ENCODE assay signal across 29 cellular contexts in genomic region chr1:176512966-176513365, GRCh38.
"Had no signal": no experiment of that assay in that cellular context is flagged by ENCODE, and none has a peak within 500 bp of the region (broad histone marks: within the 10 kb centered on the region; RNA-seq: fewer than 3 reads in every experiment).

No MANE protein-coding gene starts in this region.

- H3K4me1 Mint-ChIP-seq: stimulated activated effector memory CD8-positive, alpha-beta T cell treated with anti-CD3 and anti-CD28 coated beads, Interleukin-12 subunit alpha, Interleukin-12 subunit beta, amount 100 ng/mL, for 72 hours; stimulated activated memory B cell treated with anti-CD40 and anti-IgM and Interleukin-4, amounts not matched to agents 10 μg/mL and 1 μg/mL and 100 μg/mL, for 72 hours; stimulated activated naive B cell treated with anti-CD40 and anti-IgM and Interleukin-4, amounts not matched to agents 10 μg/mL and 1 μg/mL and 100 μg/mL, for 72 hours; stimulated activated naive CD8-positive, alpha-beta T cell treated with anti-CD3 and anti-CD28 coated beads, Interleukin-15, amount 100 ng/mL, for 72 hours had no signal

- H3K4me1 ChIP-seq: stomach, suprapubic skin, testis, thyroid gland, tibial artery, tibial nerve, transverse colon, upper lobe of left lung, upper lobe of right lung, uterus, vagina had no signal

- H3K9me3 ChIP-seq: stomach, suprapubic skin, testis, thoracic aorta, thyroid gland, tibial artery, tibial nerve, transverse colon, upper lobe of left lung, upper lobe of right lung, uterus, vagina had no signal

- H3K27ac ChIP-seq: stomach, suprapubic skin, testis, thoracic aorta, thyroid gland, tibial artery, tibial nerve, transverse colon, upper lobe of left lung, upper lobe of right lung, uterus, vagina had no signal

- H3K27me3 Mint-ChIP-seq: stimulated activated memory B cell treated with anti-CD40 and anti-IgM and Interleukin-4, amounts not matched to agents 10 μg/mL and 1 μg/mL and 100 μg/mL, for 72 hours; stimulated activated naive CD8-positive, alpha-beta T cell treated with anti-CD3 and anti-CD28 coated beads, Interleukin-15, amount 100 ng/mL, for 72 hours; stimulated activated naive CD8-positive, alpha-beta T cell treated with anti-CD3 and anti-CD28 coated beads, Interleukin-15, Interleukin-2, amounts not matched to agents 100 ng/mL and 50 ng/mL, for 24 hours; type B pancreatic cell had no signal

- H3K36me3 ChIP-seq: stomach, suprapubic skin, thoracic aorta, thyroid gland, tibial artery, tibial nerve, transverse colon, upper lobe of left lung, upper lobe of right lung, uterus, vagina had no signal

- H3K4me3 Mint-ChIP-seq: stimulated activated effector memory CD8-positive, alpha-beta T cell treated with anti-CD3 and anti-CD28 coated beads, Interleukin-12 subunit alpha, Interleukin-12 subunit beta, amount 100 ng/mL, for 72 hours; stimulated activated memory B cell treated with anti-CD40 and anti-IgM and Interleukin-4, amounts not matched to agents 10 μg/mL and 1 μg/mL and 100 μg/mL, for 72 hours; stimulated activated naive B cell treated with anti-CD40 and anti-IgM and Interleukin-4, amounts not matched to agents 10 μg/mL and 1 μg/mL and 100 μg/mL, for 72 hours; stimulated activated naive CD8-positive, alpha-beta T cell treated with anti-CD3 and anti-CD28 coated beads, Interleukin-15, amount 100 ng/mL, for 72 hours; stimulated activated naive CD8-positive, alpha-beta T cell treated with anti-CD3 and anti-CD28 coated beads, Interleukin-15, Interleukin-2, amounts not matched to agents 100 ng/mL and 50 ng/mL, for 24 hours; type B pancreatic cell had no signal

- ATAC-seq: stimulated activated effector memory CD8-positive, alpha-beta T cell treated with anti-CD3 and anti-CD28 coated beads, Interleukin-12 subunit alpha, Interleukin-12 subunit beta, amount 100 ng/mL, for 72 hours; stimulated activated memory B cell treated with anti-CD40 and anti-IgM and Interleukin-4, amounts not matched to agents 10 μg/mL and 1 μg/mL and 100 μg/mL, for 72 hours; stimulated activated naive B cell treated with anti-CD40 and anti-IgM and Interleukin-4, amounts not matched to agents 10 μg/mL and 1 μg/mL and 100 μg/mL, for 72 hours; stimulated activated naive CD8-positive, alpha-beta T cell treated with anti-CD3 and anti-CD28 coated beads, Interleukin-15, amount 100 ng/mL, for 72 hours; stimulated activated naive CD8-positive, alpha-beta T cell treated with anti-CD3 and anti-CD28 coated beads, Interleukin-15, Interleukin-2, amounts not matched to agents 100 U/mL and 50 U/mL, for 24 hours; upper lobe of right lung had no signal

- DNase-seq: stimulated activated CD4-positive, alpha-beta T cell treated with anti-CD3 and anti-CD28 coated beads, Interleukin-2, amount 100 ng/mL, for 48 hours; stimulated activated CD4-positive, alpha-beta T cell treated with anti-CD3 and anti-CD28 coated beads, Interleukin-4, amount 100 ng/mL, for 1 hour; stimulated activated CD4-positive, alpha-beta T cell treated with anti-CD3 and anti-CD28 coated beads, Interleukin-4, amount 100 ng/mL, for 24 hours; stimulated activated CD4-positive, alpha-beta T cell treated with anti-CD3 and anti-CD28 coated beads, Interleukin-4, amount 100 ng/mL, for 4 hours; stimulated activated CD8-positive, alpha-beta memory T cell treated with anti-CD3 and anti-CD28 coated beads, Interleukin-4, amount 100 ng/mL, for 48 hours; stimulated activated naive B cell treated with anti-CD40 and anti-IgM and Interleukin-4, amounts not matched to agents 10 μg/mL and 1 μg/mL and 100 μg/mL, for 72 hours; stimulated activated naive CD4-positive, alpha-beta T cell; stimulated activated naive CD4-positive, alpha-beta T cell treated with Interleukin-2 at 50 U/mL for 16 hours; stimulated activated naive CD8-positive, alpha-beta T cell treated with anti-CD3 and anti-CD28 coated beads, Interleukin-15, amount 100 ng/mL, for 72 hours; stimulated activated naive CD8-positive, alpha-beta T cell treated with anti-CD3 and anti-CD28 coated beads, Interleukin-15, Interleukin-2, amounts not matched to agents 100 U/mL and 50 U/mL, for 24 hours; stomach; substantia nigra; testis; thyroid gland; tibial artery; transverse colon; trophoblast cell; upper lobe of left lung; upper lobe of right lung; uterus had no signal

- H3K27me3 ChIP-seq: stomach, suprapubic skin, testis, thyroid gland, tibial artery, tibial nerve, transverse colon, upper lobe of left lung, upper lobe of right lung, uterus, vagina had no signal

- H3K36me3 Mint-ChIP-seq: stimulated activated effector memory CD8-positive, alpha-beta T cell treated with anti-CD3 and anti-CD28 coated beads, Interleukin-12 subunit alpha, Interleukin-12 subunit beta, amount 100 ng/mL, for 72 hours; stimulated activated memory B cell treated with anti-CD40 and anti-IgM and Interleukin-4, amounts not matched to agents 10 μg/mL and 1 μg/mL and 100 μg/mL, for 72 hours; stimulated activated naive B cell treated with anti-CD40 and anti-IgM and Interleukin-4, amounts not matched to agents 10 μg/mL and 1 μg/mL and 100 μg/mL, for 72 hours; type B pancreatic cell had no signal

- H3K27ac Mint-ChIP-seq: stimulated activated effector memory CD8-positive, alpha-beta T cell treated with anti-CD3 and anti-CD28 coated beads, Interleukin-12 subunit alpha, Interleukin-12 subunit beta, amount 100 ng/mL, for 72 hours; stimulated activated memory B cell treated with anti-CD40 and anti-IgM and Interleukin-4, amounts not matched to agents 10 μg/mL and 1 μg/mL and 100 μg/mL, for 72 hours; stimulated activated naive B cell treated with anti-CD40 and anti-IgM and Interleukin-4, amounts not matched to agents 10 μg/mL and 1 μg/mL and 100 μg/mL, for 72 hours; stimulated activated naive CD8-positive, alpha-beta T cell treated with anti-CD3 and anti-CD28 coated beads, Interleukin-15, amount 100 ng/mL, for 72 hours; stimulated activated naive CD8-positive, alpha-beta T cell treated with anti-CD3 and anti-CD28 coated beads, Interleukin-15, Interleukin-2, amounts not matched to agents 100 ng/mL and 50 ng/mL, for 24 hours; type B pancreatic cell had no signal

- H3K4me3 ChIP-seq: stomach, suprapubic skin, testis, thoracic aorta, thyroid gland, tibial artery, tibial nerve, transverse colon, upper lobe of left lung, upper lobe of right lung, uterus, vagina had no signal

- H3K9me3 Mint-ChIP-seq: stimulated activated memory B cell treated with anti-CD40 and anti-IgM and Interleukin-4, amounts not matched to agents 10 μg/mL and 1 μg/mL and 100 μg/mL, for 72 hours; type B pancreatic cell had no signal

- FAIRE-seq: urothelium cell line had no signal
